In genomic region chr3:171949559-171949958, GRCh38 we compare ENCODE assay signal across 1 cellular context.
A peak's percentile ranks its signal among the peaks of the same experiment; 100 is the strongest.
TF ChIP-seq lines count a peak whose summit lies in the region.

No MANE protein-coding gene starts in this region.

TF ChIP-seq in HepG2, 621 proteins besides CTCF, POLR2A, EP300 and RAD21 (continued from another document):
- peak; percentile 73 for TF ChIP-seq HNF1A (IDR thresholded peaks at IDR 0.05; ENCODE audit: low read depth)
- peak; percentile 42; the same call in 1 of the 2 replicates for TF ChIP-seq HNF1A (CRISPR knock-in tag; IDR thresholded peaks at IDR 0.05; ENCODE audit: borderline replicate concordance)
- TF ChIP-seq, protein P1, sequence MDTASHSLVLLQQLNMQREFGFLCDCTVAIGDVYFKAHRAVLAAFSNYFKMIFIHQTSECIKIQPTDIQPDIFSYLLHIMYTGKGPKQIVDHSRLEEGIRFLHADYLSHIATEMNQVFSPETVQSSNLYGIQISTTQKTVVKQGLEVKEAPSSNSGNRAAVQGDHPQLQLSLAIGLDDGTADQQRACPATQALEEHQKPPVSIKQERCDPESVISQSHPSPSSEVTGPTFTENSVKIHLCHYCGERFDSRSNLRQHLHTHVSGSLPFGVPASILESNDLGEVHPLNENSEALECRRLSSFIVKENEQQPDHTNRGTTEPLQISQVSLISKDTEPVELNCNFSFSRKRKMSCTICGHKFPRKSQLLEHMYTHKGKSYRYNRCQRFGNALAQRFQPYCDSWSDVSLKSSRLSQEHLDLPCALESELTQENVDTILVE (CRISPR knock-in tag; IDR thresholded peaks at IDR 0.05): 0 out of 2 replicates have a peak, but pooled peaks have one; percentile 17
- TF ChIP-seq SOX6 (IDR thresholded peaks at IDR 0.05): no peak
- TF ChIP-seq SOX6 (CRISPR knock-in tag; IDR thresholded peaks at IDR 0.05): peak; percentile 37; the same call in 1 of the 2 replicates
- no peak for TF ChIP-seq CREB1 (IDR thresholded peaks at IDR 0.05)
- TF ChIP-seq CREB1 (CRISPR knock-in tag; IDR thresholded peaks at IDR 0.05): 0 out of 2 replicates have a peak, but pooled peaks have one; percentile 23
- TF ChIP-seq HNRNPUL1 (IDR thresholded peaks at IDR 0.05; ENCODE audit: low read depth, low read length): peak; percentile 61
- TF ChIP-seq ERF (CRISPR knock-in tag; IDR thresholded peaks at IDR 0.05): no peak
- TF ChIP-seq, protein P2, sequence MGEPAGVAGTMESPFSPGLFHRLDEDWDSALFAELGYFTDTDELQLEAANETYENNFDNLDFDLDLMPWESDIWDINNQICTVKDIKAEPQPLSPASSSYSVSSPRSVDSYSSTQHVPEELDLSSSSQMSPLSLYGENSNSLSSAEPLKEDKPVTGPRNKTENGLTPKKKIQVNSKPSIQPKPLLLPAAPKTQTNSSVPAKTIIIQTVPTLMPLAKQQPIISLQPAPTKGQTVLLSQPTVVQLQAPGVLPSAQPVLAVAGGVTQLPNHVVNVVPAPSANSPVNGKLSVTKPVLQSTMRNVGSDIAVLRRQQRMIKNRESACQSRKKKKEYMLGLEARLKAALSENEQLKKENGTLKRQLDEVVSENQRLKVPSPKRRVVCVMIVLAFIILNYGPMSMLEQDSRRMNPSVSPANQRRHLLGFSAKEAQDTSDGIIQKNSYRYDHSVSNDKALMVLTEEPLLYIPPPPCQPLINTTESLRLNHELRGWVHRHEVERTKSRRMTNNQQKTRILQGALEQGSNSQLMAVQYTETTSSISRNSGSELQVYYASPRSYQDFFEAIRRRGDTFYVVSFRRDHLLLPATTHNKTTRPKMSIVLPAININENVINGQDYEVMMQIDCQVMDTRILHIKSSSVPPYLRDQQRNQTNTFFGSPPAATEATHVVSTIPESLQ (CRISPR knock-in tag; conservative IDR thresholded peaks at IDR 0.05): no peak
- TF ChIP-seq GATAD2A (CRISPR knock-in tag; IDR thresholded peaks at IDR 0.05): peak; percentile 31; the same call in 1 of the 2 replicates
